Comparison of ENCODE assay signal across 8 cellular contexts in genomic region chr13:40982772-40983171, GRCh38. TPM values are rescaled to one million over a fixed set of nuclear protein-coding genes. Genes with fewer than 3 reads are reported as not detected.
A peak's percentile ranks its signal among the peaks of the same experiment; 100 is the strongest.
DNase-seq lines count a peak whose midpoint lies in the region; ATAC-seq and TF ChIP-seq lines count a peak whose summit lies in the region.

No MANE protein-coding gene starts in this region.

- peak in 1 of 2 donors; percentile 49 for TF ChIP-seq POLR2A in vagina (IDR thresholded peaks at IDR 0.05)

- H3K27me3 ChIP-seq in mucosa of rectum (ENCODE audit: control insufficient read depth in 2 of 2, insufficient read depth in 2 of 2, low read length in 2 of 2) (no peaks in the 10 kb centered on the region), vagina (no peaks in the 10 kb centered on the region)

- intact Hi-C loops in vagina (cut with DNase I), result no loop called here

- no peaks in the 10 kb centered on the region for H3K9me3 Mint-ChIP-seq in chondrocyte (ENCODE audit: low read depth)

- H3K36me3 Mint-ChIP-seq in chondrocyte (ENCODE audit: low read depth), result no peaks in the 10 kb centered on the region

- H3K27me3 Mint-ChIP-seq in chondrocyte (ENCODE audit: low read depth), result no peaks in the 10 kb centered on the region

- peak overlapping the region; percentile 19 to 51 for H3K4me3 ChIP-seq in mucosa of rectum (ENCODE audit: low read length in 2 of 2)
- H3K4me3 ChIP-seq in vagina, result peak overlapping the region in 1 of 2 donors; percentile 32

- H3K27ac ChIP-seq in mucosa of rectum (ENCODE audit: low read depth in 2 of 2, low read length in 2 of 2) (peak overlapping the region; percentile 59 to 73), vagina (peak overlapping the region; percentile 77)

- peak overlapping the region; percentile 60 for H3K27ac Mint-ChIP-seq in chondrocyte (ENCODE audit: unreplicated experiment)

- peaks cover 19 to 41% of the 10 kb centered on the region in 2 donors for H3K4me1 ChIP-seq in mucosa of rectum (ENCODE audit: control insufficient read depth in 2 of 2, insufficient read depth in 2 of 2, low read length in 2 of 2)
- H3K4me1 ChIP-seq in vagina, result peaks cover 78% of the 10 kb centered on the region

- H3K9me3 ChIP-seq in mucosa of rectum (ENCODE audit: control insufficient read depth in 2 of 2, low read length in 2 of 2), result no peaks in the 10 kb centered on the region
- no peaks in the 10 kb centered on the region for H3K9me3 ChIP-seq in vagina

- peaks cover 43% of the 10 kb centered on the region for H3K4me1 Mint-ChIP-seq in chondrocyte (ENCODE audit: low read depth)

- DNase-seq in activated T-cell treated with anti-CD3 and anti-CD28 coated beads for 1 hour (ENCODE audit: low read depth) (peak; percentile 26), SKM-1 treated with dmso at 0.1 percent for 144 hours (lab: John Stamatoyannopoulos, UW; ENCODE audit: unreplicated experiment) (peak; percentile 67), chondrocyte (ENCODE audit: low spot score) (no peak), vagina (ENCODE audit: extremely low spot score in 2 of 2) (no peak), T-helper 9 cell (no peak)
- no peak for DNase-seq in activated T-cell treated with anti-CD3 and anti-CD28 coated beads, Interleukin-2, amount 50 U/mL, for 48 hours

- peak; percentile 40 for ATAC-seq in HG03060 (IDR thresholded peaks at IDR 0.05; ENCODE audit: low read depth, unreplicated experiment)

- peaks cover 0 to 3% of the 10 kb centered on the region in 2 donors for H3K36me3 ChIP-seq in mucosa of rectum (ENCODE audit: control insufficient read depth in 2 of 2, insufficient read depth in 2 of 2, low read length in 2 of 2)
- no peaks in the 10 kb centered on the region for H3K36me3 ChIP-seq in vagina

- peak overlapping the region; percentile 4 to 57 for H3K9ac ChIP-seq in mucosa of rectum (ENCODE audit: low read depth in 1 of 2, low read length in 2 of 2)

- no peak for TF ChIP-seq CTCF in chondrocyte (IDR thresholded peaks at IDR 0.05)
- no peak for TF ChIP-seq CTCF in vagina (IDR thresholded peaks at IDR 0.05)

- no peak overlapping the region for H3K4me3 Mint-ChIP-seq in chondrocyte (ENCODE audit: unreplicated experiment)

RNA-seq across cellular contexts. Expression of gene ELF1, which starts 36.3 kb away (rescaled TPM):
- 45.7 to 46.7 TPM (median 45.8 TPM) in 3 replicates for total RNA-seq in chondrocyte
- total RNA-seq in vagina, result 101 TPM

Comparison
In these comparisons a context has a peak if more than half of its experiments do, and no peak if none do; other contexts are left out.
1. DNase-seq: peak in activated T-cell treated with anti-CD3 and anti-CD28 coated beads for 1 hour (single experiment) and SKM-1 treated with dmso at 0.1 percent for 144 hours (single experiment); none in activated T-cell treated with anti-CD3 and anti-CD28 coated beads, Interleukin-2, amount 50 U/mL, for 48 hours (0 of 2), chondrocyte (single experiment), vagina (0 of 2) and T-helper 9 cell (single experiment).